ENCODE assay signal across 23 cellular contexts in the genomic region with DNA sequence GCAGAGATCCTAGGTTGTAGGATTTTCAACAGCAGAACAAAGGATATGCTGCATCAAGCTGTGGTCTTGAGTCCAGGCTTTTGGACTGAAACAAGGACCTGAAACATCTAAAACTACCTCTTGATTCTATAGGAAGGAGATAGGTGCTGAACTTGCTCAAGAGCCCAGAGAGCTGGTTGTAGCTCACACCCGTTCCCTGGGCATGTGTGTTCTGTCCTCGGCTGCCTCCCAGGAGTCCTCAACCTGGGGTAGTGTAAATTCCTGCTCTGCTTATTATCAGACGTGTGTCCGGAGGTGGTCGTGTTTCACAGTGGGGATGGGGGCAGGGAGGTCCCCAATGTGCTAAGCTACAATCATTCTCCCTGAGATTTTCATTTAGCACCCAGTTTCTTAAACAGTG. TPM values are rescaled to one million over a fixed set of nuclear protein-coding genes. Genes with fewer than 3 reads are reported as not detected.
DNase-seq lines count a peak whose midpoint lies in the region; FAIRE-seq and TF ChIP-seq lines count a peak whose summit lies in the region.
"Had no signal": no experiment of that assay in that cellular context is flagged by ENCODE, and none has a peak within 500 bp of the region (broad histone marks: within the 10 kb centered on the region; RNA-seq: fewer than 3 reads in every experiment).

No MANE protein-coding gene starts in this region.

- no peak; the same call in none of the 2 replicates for TF ChIP-seq POLR2A in GM12891 (IDR thresholded peaks at IDR 0.05; ENCODE audit: low read depth, low read length)
- no peak for TF ChIP-seq POLR2A in prostate gland (IDR thresholded peaks at IDR 0.05)

- no peak overlapping the region for H3K27ac ChIP-seq in prostate gland
- H3K27ac ChIP-seq: uterus had no signal

- no peak for DNase-seq in activated T-cell treated with anti-CD3 and anti-CD28 coated beads, Interleukin-2, amount 50 U/mL, for 24 hours
- DNase-seq in activated T-cell treated with anti-CD3 and anti-CD28 coated beads for 4 hours, result no peak
- DNase-seq in GM12891 (ENCODE audit: insufficient read length, low spot score), result no peak
- DNase-seq in activated CD4-positive, alpha-beta memory T cell treated with anti-CD3 and anti-CD28 coated beads for 36 hours, result no peak
- DNase-seq in nephron progenitor cell, result no peak
- no peak for DNase-seq in NCI-H187 treated with DMSO at 0.1 percent for 48 hours (lab: John Stamatoyannopoulos, UW)
- DNase-seq in prostate gland (ENCODE audit: low spot score), result no peak
- no peak for DNase-seq in NCI-H2107 (lab: John Stamatoyannopoulos, UW)
- DNase-seq: activated CD4-positive, alpha-beta T cell treated with anti-CD3 and anti-CD28 coated beads, Interleukin-2, amount 50 U/mL, for 4 hours; activated effector memory CD4-positive, alpha-beta T cell treated with anti-CD3 and anti-CD28 coated beads, Interleukin-2, amount 50 U/mL, for 16 hours; anterior cingulate cortex; CD8-positive, alpha-beta T cell; GOT3; kidney glomerular epithelial cell; mammary epithelial cell; naive B cell; NCI-H524 treated with DMSO at 0.1 percent for 48 hours; SIG-M5; stimulated activated CD4-positive, alpha-beta T cell treated with anti-CD3 and anti-CD28 coated beads, Interleukin-2, amount 100 ng/mL, for 48 hours; substantia nigra; uterus had no signal

- TF ChIP-seq CTCF in nephron progenitor cell (IDR thresholded peaks at IDR 0.05), result no peak
- TF ChIP-seq CTCF in prostate gland (IDR thresholded peaks at IDR 0.05), result no peak

- H3K4me1 ChIP-seq in prostate gland (replicated peaks), result peaks cover 8% of the 10 kb centered on the region

- H3K27me3 ChIP-seq in prostate gland (replicated peaks; ENCODE audit: insufficient read depth), result no peaks in the 10 kb centered on the region
- H3K27me3 ChIP-seq: uterus had no signal

- peak overlapping the region; percentile 91 for H3K4me3 Mint-ChIP-seq in activated T-cell treated with anti-CD3 and anti-CD28 coated beads, Interleukin-2, amount 50 U/mL, for 24 hours
- no peak overlapping the region for H3K4me3 Mint-ChIP-seq in activated CD4-positive, alpha-beta memory T cell treated with anti-CD3 and anti-CD28 coated beads for 36 hours
- no peak overlapping the region for H3K4me3 Mint-ChIP-seq in nephron progenitor cell
- H3K4me3 Mint-ChIP-seq: CD8-positive, alpha-beta T cell; T-helper 1 cell treated with Interleukin-12 subunit alpha and Interleukin-12 subunit beta and Interleukin-4 antibody, amounts not matched to agents 30 μg/mL and 1 μg/mL, for 36 hours had no signal

- H3K27ac Mint-ChIP-seq in activated T-cell treated with anti-CD3 and anti-CD28 coated beads, Interleukin-2, amount 50 U/mL, for 24 hours, result peak overlapping the region; percentile 96
- peak overlapping the region; percentile 19 for H3K27ac Mint-ChIP-seq in activated CD4-positive, alpha-beta memory T cell treated with anti-CD3 and anti-CD28 coated beads for 36 hours
- peak overlapping the region; percentile 27 for H3K27ac Mint-ChIP-seq in nephron progenitor cell
- H3K27ac Mint-ChIP-seq: CD8-positive, alpha-beta T cell had no signal

- H3K4me3 ChIP-seq in prostate gland, result no peak overlapping the region
- H3K4me3 ChIP-seq: uterus had no signal

- peaks cover 46% of the 10 kb centered on the region for H3K4me1 Mint-ChIP-seq in activated T-cell treated with anti-CD3 and anti-CD28 coated beads, Interleukin-2, amount 50 U/mL, for 24 hours (ENCODE audit: low read depth)
- H3K4me1 Mint-ChIP-seq in activated CD4-positive, alpha-beta memory T cell treated with anti-CD3 and anti-CD28 coated beads for 36 hours (ENCODE audit: low read depth), result peaks cover 50% of the 10 kb centered on the region
- H3K4me1 Mint-ChIP-seq in nephron progenitor cell, result peaks cover 31% of the 10 kb centered on the region

- 67% methylated on average over 5 of the region's 5 CpGs for WGBS in prostate gland

- no peaks in the 10 kb centered on the region for H3K9me3 Mint-ChIP-seq in activated T-cell treated with anti-CD3 and anti-CD28 coated beads, Interleukin-2, amount 50 U/mL, for 24 hours
- H3K9me3 Mint-ChIP-seq in activated CD4-positive, alpha-beta memory T cell treated with anti-CD3 and anti-CD28 coated beads for 36 hours, result no peaks in the 10 kb centered on the region
- H3K9me3 Mint-ChIP-seq in nephron progenitor cell, result no peaks in the 10 kb centered on the region
- H3K9me3 Mint-ChIP-seq: CD8-positive, alpha-beta T cell; central memory CD8-positive, alpha-beta T cell; T-helper 1 cell treated with Interleukin-12 subunit alpha and Interleukin-12 subunit beta and Interleukin-4 antibody, amounts not matched to agents 30 μg/mL and 1 μg/mL, for 36 hours had no signal

- H3K36me3 Mint-ChIP-seq in activated T-cell treated with anti-CD3 and anti-CD28 coated beads, Interleukin-2, amount 50 U/mL, for 24 hours (ENCODE audit: low read depth), result peaks cover 96% of the 10 kb centered on the region
- peaks cover 82% of the 10 kb centered on the region for H3K36me3 Mint-ChIP-seq in activated CD4-positive, alpha-beta memory T cell treated with anti-CD3 and anti-CD28 coated beads for 36 hours
- peaks cover 69% of the 10 kb centered on the region for H3K36me3 Mint-ChIP-seq in nephron progenitor cell (ENCODE audit: low read depth)

- no peaks in the 10 kb centered on the region for H3K9me3 ChIP-seq in prostate gland
- H3K9me3 ChIP-seq: uterus had no signal

- CTCF ChIA-PET in activated CD4-positive, alpha-beta memory T cell treated with anti-CD3 and anti-CD28 coated beads for 36 hours (lab: Charles Lee), result no interaction called here

- intact Hi-C loops in activated CD4-positive, alpha-beta memory T cell treated with anti-CD3 and anti-CD28 coated beads for 36 hours (cut with micrococcal nuclease), result no loop called here
- intact Hi-C loops in prostate gland (cut with DNase I), result no loop called here

- POLR2A ChIA-PET in activated CD4-positive, alpha-beta memory T cell treated with anti-CD3 and anti-CD28 coated beads for 36 hours (lab: Charles Lee), result no interaction called here

- no peak for FAIRE-seq in GM12891 (lab: Jason Lieb, UNC)

- no peaks in the 10 kb centered on the region for H3K27me3 Mint-ChIP-seq in activated T-cell treated with anti-CD3 and anti-CD28 coated beads, Interleukin-2, amount 50 U/mL, for 24 hours
- H3K27me3 Mint-ChIP-seq in activated CD4-positive, alpha-beta memory T cell treated with anti-CD3 and anti-CD28 coated beads for 36 hours, result no peaks in the 10 kb centered on the region
- H3K27me3 Mint-ChIP-seq in nephron progenitor cell (ENCODE audit: low read depth, poor library complexity), result peaks cover 3% of the 10 kb centered on the region
- H3K27me3 Mint-ChIP-seq: central memory CD8-positive, alpha-beta T cell; naive B cell had no signal

- peaks cover 24 to 45% of the 10 kb centered on the region in 2 donors for H3K36me3 ChIP-seq in prostate gland
- H3K36me3 ChIP-seq: uterus had no signal

TF ChIP-seq in GM12891, 5 proteins besides CTCF, POLR2A, EP300 and RAD21:
- peak; percentile 59; the same call in 1 of the 2 replicates for TF ChIP-seq POLR2AphosphoS5 (IDR thresholded peaks at IDR 0.05; ENCODE audit: low read depth, low read length)
- no peak for TF ChIP-seq TAF1 (IDR thresholded peaks at IDR 0.05; ENCODE audit: low read depth, low read length)

RNA-seq across cellular contexts. Expression of a gene that starts 4.8 kb away (rescaled TPM):
- polyA plus RNA-seq in GM12891 (2012; ENCODE audit: low read depth, missing spikeins), result 297 TPM
- 100 to 1,000 TPM; 402 to 408 TPM for total RNA-seq in activated CD4-positive, alpha-beta memory T cell treated with anti-CD3 and anti-CD28 coated beads for 36 hours
- total RNA-seq in prostate gland, result 100 to 1,000 TPM in 1 of 2 donors, 10 to 100 TPM in 1; 50.8 to 108 TPM

RNA-seq across cellular contexts. Expression of a gene that starts 6.8 kb away (rescaled TPM):
- polyA plus RNA-seq in GM12891 (2012; ENCODE audit: low read depth, missing spikeins), result 113 TPM
- total RNA-seq in activated CD4-positive, alpha-beta memory T cell treated with anti-CD3 and anti-CD28 coated beads for 36 hours, result 10 to 100 TPM; 95.6 to 99.1 TPM
- 100 to 1,000 TPM; 132 to 141 TPM for total RNA-seq in prostate gland

RNA-seq across cellular contexts. Expression of a gene that starts 35.3 kb away (rescaled TPM):
- polyA plus RNA-seq in GM12891 (2012; ENCODE audit: low read depth, missing spikeins), result not detected
- total RNA-seq in activated CD4-positive, alpha-beta memory T cell treated with anti-CD3 and anti-CD28 coated beads for 36 hours, result 1 to 10 TPM; 5.9 to 6.6 TPM
- total RNA-seq in prostate gland, result 10 to 100 TPM; 48.9 to 58.8 TPM
- polyA plus RNA-seq: mammary epithelial cell had no signal

Comparison
In these comparisons a context has a peak if more than half of its experiments do, and no peak if none do; other contexts are left out.
1. H3K27ac Mint-ChIP-seq: peak in every context shown above with its lines; median percentile 96 in activated T-cell treated with anti-CD3 and anti-CD28 coated beads, Interleukin-2, amount 50 U/mL, for 24 hours; 27 in nephron progenitor cell; 19 in activated CD4-positive, alpha-beta memory T cell treated with anti-CD3 and anti-CD28 coated beads for 36 hours.
2. RNA of a gene that starts 35.3 kb away (total RNA-seq): 48.9 to 58.8 TPM in prostate gland; 5.9 to 6.6 TPM in activated CD4-positive, alpha-beta memory T cell treated with anti-CD3 and anti-CD28 coated beads for 36 hours; every median in the first group is over 4 times any median in the second.